ENCODE assay signal across 10 cellular contexts in the genomic region with DNA sequence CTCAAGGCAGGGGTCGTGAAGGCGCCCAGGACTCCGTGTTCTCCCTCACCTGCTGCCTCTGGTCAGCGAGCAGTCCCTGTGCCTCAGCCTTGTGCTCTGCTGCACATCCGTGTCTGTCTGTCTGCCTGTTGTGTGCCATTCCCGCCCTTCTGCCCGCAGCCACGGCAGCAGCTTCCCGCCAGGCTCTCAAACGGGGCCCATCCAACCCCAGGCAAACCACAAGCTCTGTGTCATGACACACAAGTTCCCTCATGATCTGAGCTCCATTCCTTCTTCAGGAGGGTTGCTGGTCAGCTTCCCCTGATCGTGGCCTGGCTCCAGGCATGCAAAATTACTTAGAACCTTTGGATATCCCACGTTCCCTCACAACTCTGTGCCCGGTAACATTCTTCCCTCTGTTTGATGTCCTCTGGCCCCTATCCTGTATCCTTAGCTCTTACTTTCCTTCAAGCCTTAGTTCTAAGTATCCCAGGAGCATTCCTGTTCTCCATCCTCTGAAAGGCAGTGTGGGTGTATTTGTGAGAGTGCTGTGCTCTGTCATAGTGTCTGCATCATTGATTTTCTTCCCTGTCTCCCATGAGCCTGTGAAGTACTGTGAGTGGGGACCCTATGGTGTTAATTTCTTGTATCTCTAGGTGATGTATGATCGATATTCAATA. TPM values are rescaled to one million over a fixed set of nuclear protein-coding genes. Genes with fewer than 3 reads are reported as not detected.
DNase-seq lines count a peak whose midpoint lies in the region; ATAC-seq and TF ChIP-seq lines count a peak whose summit lies in the region.
"Had no signal": no experiment of that assay in that cellular context is flagged by ENCODE, and none has a peak within 500 bp of the region (broad histone marks: within the 10 kb centered on the region; RNA-seq: fewer than 3 reads in every experiment).

No MANE protein-coding gene starts in this region.

- no peak overlapping the region for H3K27ac ChIP-seq in left ventricle myocardium inferior (replicated peaks)
- H3K27ac ChIP-seq in upper lobe of right lung, result peak overlapping the region; percentile 14
- H3K27ac ChIP-seq: right lobe of liver had no signal

- peaks cover 18% of the 10 kb centered on the region for H3K4me1 ChIP-seq in left ventricle myocardium inferior
- peaks cover 74% of the 10 kb centered on the region for H3K4me1 ChIP-seq in mononuclear cell (ENCODE audit: insufficient read depth, low read length)
- peaks cover 18% of the 10 kb centered on the region for H3K4me1 ChIP-seq in upper lobe of right lung
- H3K4me1 ChIP-seq: right lobe of liver had no signal

- H3K9me3 ChIP-seq in left ventricle myocardium inferior (replicated peaks) (no peaks in the 10 kb centered on the region), mononuclear cell (ENCODE audit: low read depth, low read length) (no peaks in the 10 kb centered on the region), upper lobe of right lung (no peaks in the 10 kb centered on the region)
- H3K9me3 ChIP-seq: right lobe of liver had no signal

- H3K36me3 ChIP-seq in left ventricle myocardium inferior (no peaks in the 10 kb centered on the region), upper lobe of right lung (no peaks in the 10 kb centered on the region)
- H3K36me3 ChIP-seq: right lobe of liver had no signal

- H3K4me3 ChIP-seq in left ventricle myocardium inferior (no peak overlapping the region), mononuclear cell (ENCODE audit: low read length) (peak overlapping the region; percentile 40), upper lobe of right lung (peak overlapping the region; percentile 25)
- H3K4me3 ChIP-seq: right lobe of liver had no signal

- no peak for DNase-seq in Right ventricle myocardium inferior (ENCODE audit: missing footprints)
- DNase-seq in left ventricle myocardium inferior, result no peak
- DNase-seq in activated naive CD4-positive, alpha-beta T cell treated with Interleukin-2 at 50 U/mL for 16 hours, result peak; percentile 65
- DNase-seq in upper lobe of right lung, result peak; percentile 65
- DNase-seq in erythroblast (lab: John Stamatoyannopoulos, UW), result no peak

- no peak for TF ChIP-seq CTCF in left ventricle myocardium inferior (IDR thresholded peaks at IDR 0.05; ENCODE audit: borderline replicate concordance)
- no peak for TF ChIP-seq CTCF in upper lobe of right lung (IDR thresholded peaks at IDR 0.05)

- H3K27me3 ChIP-seq in left ventricle myocardium inferior (ENCODE audit: low read depth) (no peaks in the 10 kb centered on the region), mononuclear cell (ENCODE audit: insufficient read depth, low read length) (no peaks in the 10 kb centered on the region), upper lobe of right lung (no peaks in the 10 kb centered on the region)
- H3K27me3 ChIP-seq: right lobe of liver had no signal

- TF ChIP-seq POLR2A in erythroblast (IDR thresholded peaks at IDR 0.05; ENCODE audit: low read length), result no peak

- peak; percentile 27 for ATAC-seq in Right ventricle myocardium inferior
- peak; percentile 41 for ATAC-seq in upper lobe of right lung
- no peak for ATAC-seq in HG03469 (IDR thresholded peaks at IDR 0.05; ENCODE audit: unreplicated experiment)
- ATAC-seq in GM18517 (IDR thresholded peaks at IDR 0.05; ENCODE audit: unreplicated experiment), result no peak

- intact Hi-C loops in Right ventricle myocardium inferior (cut with DNase I), result no loop called here
- intact Hi-C loops in left ventricle myocardium inferior (cut with micrococcal nuclease), result no loop called here
- intact Hi-C loops in upper lobe of right lung (cut with DNase I), result no loop called here

RNA-seq across cellular contexts. Expression of gene GPR183, which starts 3.2 kb away (rescaled TPM):
- total RNA-seq in Right ventricle myocardium inferior (2.7 TPM), left ventricle myocardium inferior (1.7 TPM), mononuclear cell (991 TPM), upper lobe of right lung (13.6 TPM)

RNA-seq across cellular contexts. Expression of gene GPR18, which starts 45.8 kb away (rescaled TPM):
- total RNA-seq in Right ventricle myocardium inferior (not detected), left ventricle myocardium inferior (not detected), mononuclear cell (38.0 TPM), upper lobe of right lung (0.58 TPM)
- total RNA-seq: glomerular endothelial cell had no signal

Comparison
In these comparisons a context has a peak if more than half of its experiments do, and no peak if none do; other contexts are left out.
1. ATAC-seq: peak in Right ventricle myocardium inferior (single experiment) and upper lobe of right lung (single experiment); none in HG03469 (single experiment) and GM18517 (single experiment).
2. DNase-seq: peak in activated naive CD4-positive, alpha-beta T cell treated with Interleukin-2 at 50 U/mL for 16 hours (single experiment) and upper lobe of right lung (single experiment); none in Right ventricle myocardium inferior (single experiment), left ventricle myocardium inferior (single experiment) and erythroblast (0 of 2).
3. RNA of gene GPR183, which starts 3.2 kb away (total RNA-seq): 991 TPM in mononuclear cell (single experiment); 13.6 TPM in upper lobe of right lung (single experiment), 2.7 TPM in Right ventricle myocardium inferior (single experiment) and 1.7 TPM in left ventricle myocardium inferior (single experiment); every median in the first group is over 10 times any median in the second.
4. RNA of gene GPR18, which starts 45.8 kb away (total RNA-seq): 38.0 TPM in mononuclear cell (single experiment); 0.58 TPM in upper lobe of right lung (single experiment), not detected in Right ventricle myocardium inferior (single experiment) and not detected in left ventricle myocardium inferior (single experiment); every median in the first group is over 10 times any median in the second.